ENCODE assay signal across 1 cellular context in genomic region chr11:122024278-122024677, GRCh38.
TF ChIP-seq lines count a peak whose summit lies in the region.

No MANE protein-coding gene starts in this region.

TF ChIP-seq in GM23338, 12 proteins besides CTCF, POLR2A, EP300 and RAD21 (continued from another document):
- TF ChIP-seq REST (IDR thresholded peaks at IDR 0.05; ENCODE audit: unreplicated experiment) (no peak), ZNF462 (CRISPR knock-in tag; IDR thresholded peaks at IDR 0.05) (no peak), JUNB (IDR thresholded peaks at IDR 0.05; ENCODE audit: unreplicated experiment) (no peak), POLR2AphosphoS5 (IDR thresholded peaks at IDR 0.05; ENCODE audit: low read depth) (no peak), STAT1 (IDR thresholded peaks at IDR 0.05; ENCODE audit: unreplicated experiment) (no peak), ZNF114 (CRISPR knock-in tag; IDR thresholded peaks at IDR 0.05) (no peak)
